Comparison of ENCODE assay signal across 2 cellular contexts in the genomic region with DNA sequence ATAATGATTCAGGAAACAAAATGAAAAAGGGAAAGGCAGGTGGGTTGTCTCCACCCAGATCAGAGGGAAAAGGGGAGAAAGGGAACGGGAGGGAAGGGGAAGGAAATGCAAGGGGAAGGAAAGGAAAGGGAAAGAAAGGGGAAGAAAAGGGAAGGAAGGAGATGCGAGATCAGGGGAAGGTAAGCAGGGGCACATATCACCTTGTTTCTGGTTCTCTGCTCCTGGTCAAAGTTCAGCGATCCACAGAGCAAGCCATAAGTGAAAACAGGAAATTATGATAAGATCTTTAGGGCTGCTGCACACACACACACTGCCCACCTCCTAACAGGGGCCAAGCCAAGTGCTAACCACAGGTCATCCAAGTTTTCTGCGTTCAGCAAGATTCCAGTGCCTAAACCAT.
TF ChIP-seq lines count a peak whose summit lies in the region.

No MANE protein-coding gene starts in this region.

TF ChIP-seq in HepG2, 621 proteins besides CTCF, POLR2A, EP300 and RAD21 (continues in another document):
- no peak for TF ChIP-seq MAFK (conservative IDR thresholded peaks at IDR 0.05 in 1 of 2, IDR thresholded peaks at IDR 0.05 in 1 of 2; ENCODE audit: low read length in 2 of 2)
- TF ChIP-seq, protein P1, sequence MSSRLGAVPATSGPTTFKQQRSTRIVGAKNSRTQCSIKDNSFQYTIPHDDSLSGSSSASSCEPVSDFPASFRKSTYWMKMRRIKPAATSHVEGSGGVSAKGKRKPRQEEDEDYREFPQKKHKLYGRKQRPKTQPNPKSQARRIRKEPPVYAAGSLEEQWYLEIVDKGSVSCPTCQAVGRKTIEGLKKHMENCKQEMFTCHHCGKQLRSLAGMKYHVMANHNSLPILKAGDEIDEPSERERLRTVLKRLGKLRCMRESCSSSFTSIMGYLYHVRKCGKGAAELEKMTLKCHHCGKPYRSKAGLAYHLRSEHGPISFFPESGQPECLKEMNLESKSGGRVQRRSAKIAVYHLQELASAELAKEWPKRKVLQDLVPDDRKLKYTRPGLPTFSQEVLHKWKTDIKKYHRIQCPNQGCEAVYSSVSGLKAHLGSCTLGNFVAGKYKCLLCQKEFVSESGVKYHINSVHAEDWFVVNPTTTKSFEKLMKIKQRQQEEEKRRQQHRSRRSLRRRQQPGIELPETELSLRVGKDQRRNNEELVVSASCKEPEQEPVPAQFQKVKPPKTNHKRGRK (CRISPR knock-in tag; IDR thresholded peaks at IDR 0.05), result peak; percentile 97
- TF ChIP-seq FOXP1 (IDR thresholded peaks at IDR 0.05), result no peak
- TF ChIP-seq FOXP1 (CRISPR knock-in tag; IDR thresholded peaks at IDR 0.05), result 0 out of 2 replicates have a peak, but pooled peaks have one; percentile 20
- peak; percentile 78; the same call in 1 of the 2 replicates for TF ChIP-seq FOXO1 (CRISPR knock-in tag; IDR thresholded peaks at IDR 0.05)
- peak; percentile 73; the same call in 1 of the 2 replicates for TF ChIP-seq ELF3 (CRISPR knock-in tag; IDR thresholded peaks at IDR 0.05)
- TF ChIP-seq, protein P2, sequence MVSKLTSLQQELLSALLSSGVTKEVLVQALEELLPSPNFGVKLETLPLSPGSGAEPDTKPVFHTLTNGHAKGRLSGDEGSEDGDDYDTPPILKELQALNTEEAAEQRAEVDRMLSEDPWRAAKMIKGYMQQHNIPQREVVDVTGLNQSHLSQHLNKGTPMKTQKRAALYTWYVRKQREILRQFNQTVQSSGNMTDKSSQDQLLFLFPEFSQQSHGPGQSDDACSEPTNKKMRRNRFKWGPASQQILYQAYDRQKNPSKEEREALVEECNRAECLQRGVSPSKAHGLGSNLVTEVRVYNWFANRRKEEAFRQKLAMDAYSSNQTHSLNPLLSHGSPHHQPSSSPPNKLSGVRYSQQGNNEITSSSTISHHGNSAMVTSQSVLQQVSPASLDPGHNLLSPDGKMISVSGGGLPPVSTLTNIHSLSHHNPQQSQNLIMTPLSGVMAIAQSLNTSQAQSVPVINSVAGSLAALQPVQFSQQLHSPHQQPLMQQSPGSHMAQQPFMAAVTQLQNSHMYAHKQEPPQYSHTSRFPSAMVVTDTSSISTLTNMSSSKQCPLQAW (CRISPR knock-in tag; IDR thresholded peaks at IDR 0.05), result peak; percentile 42; the same call in 1 of the 2 replicates
- 0 out of 2 replicates have a peak, but pooled peaks have one; percentile 36 for TF ChIP-seq ZNF713 (CRISPR knock-in tag; IDR thresholded peaks at IDR 0.05)
- TF ChIP-seq ERF (CRISPR knock-in tag; IDR thresholded peaks at IDR 0.05), result 0 out of 2 replicates have a peak, but pooled peaks have one; percentile 29
- peak; percentile 61; the same call in 1 of the 2 replicates for TF ChIP-seq TARDBP (CRISPR knock-in tag; IDR thresholded peaks at IDR 0.05)
- 0 out of 2 replicates have a peak, but pooled peaks have one; percentile 14 for TF ChIP-seq SAP130 (CRISPR knock-in tag; IDR thresholded peaks at IDR 0.05; ENCODE audit: low read depth)
- TF ChIP-seq ZNF501 (CRISPR knock-in tag; IDR thresholded peaks at IDR 0.05), result 0 out of 2 replicates have a peak, but pooled peaks have one; percentile 13
- TF ChIP-seq KDM6A (CRISPR knock-in tag; IDR thresholded peaks at IDR 0.05; ENCODE audit: low read depth), result peak; percentile 59
- TF ChIP-seq ZFP37 (CRISPR knock-in tag; IDR thresholded peaks at IDR 0.05; ENCODE audit: borderline replicate concordance), result 0 out of 2 replicates have a peak, but pooled peaks have one; percentile 51
- peak; percentile 40; the same call in 1 of the 2 replicates for TF ChIP-seq MIER3 (CRISPR knock-in tag; IDR thresholded peaks at IDR 0.05; ENCODE audit: borderline replicate concordance)
- TF ChIP-seq, protein P3, sequence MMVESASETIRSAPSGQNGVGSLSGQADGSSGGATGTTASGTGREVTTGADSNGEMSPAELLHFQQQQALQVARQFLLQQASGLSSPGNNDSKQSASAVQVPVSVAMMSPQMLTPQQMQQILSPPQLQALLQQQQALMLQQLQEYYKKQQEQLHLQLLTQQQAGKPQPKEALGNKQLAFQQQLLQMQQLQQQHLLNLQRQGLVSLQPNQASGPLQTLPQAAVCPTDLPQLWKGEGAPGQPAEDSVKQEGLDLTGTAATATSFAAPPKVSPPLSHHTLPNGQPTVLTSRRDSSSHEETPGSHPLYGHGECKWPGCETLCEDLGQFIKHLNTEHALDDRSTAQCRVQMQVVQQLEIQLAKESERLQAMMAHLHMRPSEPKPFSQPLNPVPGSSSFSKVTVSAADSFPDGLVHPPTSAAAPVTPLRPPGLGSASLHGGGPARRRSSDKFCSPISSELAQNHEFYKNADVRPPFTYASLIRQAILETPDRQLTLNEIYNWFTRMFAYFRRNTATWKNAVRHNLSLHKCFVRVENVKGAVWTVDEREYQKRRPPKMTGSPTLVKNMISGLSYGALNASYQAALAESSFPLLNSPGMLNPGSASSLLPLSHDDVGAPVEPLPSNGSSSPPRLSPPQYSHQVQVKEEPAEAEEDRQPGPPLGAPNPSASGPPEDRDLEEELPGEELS (CRISPR knock-in tag; IDR thresholded peaks at IDR 0.05), result peak; percentile 34; the same call in 1 of the 2 replicates
- TF ChIP-seq RARA (CRISPR knock-in tag; IDR thresholded peaks at IDR 0.05), result peak; percentile 60
- TF ChIP-seq SRF (IDR thresholded peaks at IDR 0.05; ENCODE audit: low read depth, low read length), result no peak
- TF ChIP-seq NR2F6 (IDR thresholded peaks at IDR 0.05), result no peak
- TF ChIP-seq NR2F6 (CRISPR knock-in tag; IDR thresholded peaks at IDR 0.05), result peak; percentile 45; the same call in 1 of the 2 replicates
- peak; percentile 97 for TF ChIP-seq ZNF878 (CRISPR knock-in tag; IDR thresholded peaks at IDR 0.05)
- TF ChIP-seq, protein P4, sequence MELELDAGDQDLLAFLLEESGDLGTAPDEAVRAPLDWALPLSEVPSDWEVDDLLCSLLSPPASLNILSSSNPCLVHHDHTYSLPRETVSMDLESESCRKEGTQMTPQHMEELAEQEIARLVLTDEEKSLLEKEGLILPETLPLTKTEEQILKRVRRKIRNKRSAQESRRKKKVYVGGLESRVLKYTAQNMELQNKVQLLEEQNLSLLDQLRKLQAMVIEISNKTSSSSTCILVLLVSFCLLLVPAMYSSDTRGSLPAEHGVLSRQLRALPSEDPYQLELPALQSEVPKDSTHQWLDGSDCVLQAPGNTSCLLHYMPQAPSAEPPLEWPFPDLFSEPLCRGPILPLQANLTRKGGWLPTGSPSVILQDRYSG (CRISPR knock-in tag; IDR thresholded peaks at IDR 0.05), result no peak
- no peak for TF ChIP-seq SP1 (IDR thresholded peaks at IDR 0.05)
- TF ChIP-seq SP1 (CRISPR knock-in tag; IDR thresholded peaks at IDR 0.05), result no peak
- no peak for TF ChIP-seq BRCA1 (CRISPR knock-in tag; IDR thresholded peaks at IDR 0.05)

TF ChIP-seq in K562, 482 proteins besides CTCF, POLR2A, EP300 and RAD21:
- TF ChIP-seq, protein P5, sequence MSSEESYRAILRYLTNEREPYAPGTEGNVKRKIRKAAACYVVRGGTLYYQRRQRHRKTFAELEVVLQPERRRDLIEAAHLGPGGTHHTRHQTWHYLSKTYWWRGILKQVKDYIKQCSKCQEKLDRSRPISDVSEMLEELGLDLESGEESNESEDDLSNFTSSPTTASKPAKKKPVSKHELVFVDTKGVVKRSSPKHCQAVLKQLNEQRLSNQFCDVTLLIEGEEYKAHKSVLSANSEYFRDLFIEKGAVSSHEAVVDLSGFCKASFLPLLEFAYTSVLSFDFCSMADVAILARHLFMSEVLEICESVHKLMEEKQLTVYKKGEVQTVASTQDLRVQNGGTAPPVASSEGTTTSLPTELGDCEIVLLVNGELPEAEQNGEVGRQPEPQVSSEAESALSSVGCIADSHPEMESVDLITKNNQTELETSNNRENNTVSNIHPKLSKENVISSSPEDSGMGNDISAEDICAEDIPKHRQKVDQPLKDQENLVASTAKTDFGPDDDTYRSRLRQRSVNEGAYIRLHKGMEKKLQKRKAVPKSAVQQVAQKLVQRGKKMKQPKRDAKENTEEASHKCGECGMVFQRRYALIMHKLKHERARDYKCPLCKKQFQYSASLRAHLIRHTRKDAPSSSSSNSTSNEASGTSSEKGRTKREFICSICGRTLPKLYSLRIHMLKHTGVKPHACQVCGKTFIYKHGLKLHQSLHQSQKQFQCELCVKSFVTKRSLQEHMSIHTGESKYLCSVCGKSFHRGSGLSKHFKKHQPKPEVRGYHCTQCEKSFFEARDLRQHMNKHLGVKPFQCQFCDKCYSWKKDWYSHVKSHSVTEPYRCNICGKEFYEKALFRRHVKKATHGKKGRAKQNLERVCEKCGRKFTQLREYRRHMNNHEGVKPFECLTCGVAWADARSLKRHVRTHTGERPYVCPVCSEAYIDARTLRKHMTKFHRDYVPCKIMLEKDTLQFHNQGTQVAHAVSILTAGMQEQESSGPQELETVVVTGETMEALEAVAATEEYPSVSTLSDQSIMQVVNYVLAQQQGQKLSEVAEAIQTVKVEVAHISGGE (CRISPR knock-in tag; IDR thresholded peaks at IDR 0.05), result no peak
- TF ChIP-seq, protein P1 (tag; IDR thresholded peaks at IDR 0.05), result peak; percentile 48
